Comparison of ENCODE assay signal across 12 cellular contexts in genomic region chr9:129415954-129416651, GRCh38.
A peak's percentile ranks its signal among the peaks of the same experiment; 100 is the strongest.
DNase-seq lines count a peak whose midpoint lies in the region; ATAC-seq and TF ChIP-seq lines count a peak whose summit lies in the region.
"Had no signal": no experiment of that assay in that cellular context is flagged by ENCODE, and none has a peak within 500 bp of the region (broad histone marks: within the 10 kb centered on the region; RNA-seq: fewer than 3 reads in every experiment).

No MANE protein-coding gene starts in this region.

- H3K27me3 ChIP-seq in GM23338 (ENCODE audit: insufficient read depth): peaks cover 13% of the 10 kb centered on the region; the same call in 1 of the 2 replicates
- H3K27me3 ChIP-seq: colonic mucosa, upper lobe of left lung had no signal

- H2AFZ ChIP-seq in GM23338: no peak overlapping the region

- no peaks in the 10 kb centered on the region for H4K20me1 ChIP-seq in GM23338 (replicated peaks; ENCODE audit: insufficient read depth)

- H3K27ac Mint-ChIP-seq in natural killer cell: peak overlapping the region; percentile 51 to 99
- H3K27ac Mint-ChIP-seq in natural killer cell treated with Interleukin-12 subunit alpha and Interleukin-12 subunit beta and Interleukin-15 and Interleukin-18, amount 100 ng/mL, for 72 hours: no peak overlapping the region
- peak overlapping the region; percentile 93 for H3K27ac Mint-ChIP-seq in mesothelial cell of epicardium
- no peak overlapping the region for H3K27ac Mint-ChIP-seq in GM23338

- POLR2A ChIA-PET in RWPE1 (lab: Yijun Ruan, JAX; ENCODE audit: low non-redundant PET): no interaction called here

- no peaks in the 10 kb centered on the region for H3K36me3 ChIP-seq in GM23338 (ENCODE audit: insufficient read depth)
- H3K36me3 ChIP-seq: colonic mucosa, upper lobe of left lung had no signal

- H3K36me3 Mint-ChIP-seq in natural killer cell: no peaks in the 10 kb centered on the region
- H3K36me3 Mint-ChIP-seq in natural killer cell treated with Interleukin-12 subunit alpha and Interleukin-12 subunit beta and Interleukin-15 and Interleukin-18, amount 100 ng/mL, for 72 hours: no peaks in the 10 kb centered on the region
- H3K36me3 Mint-ChIP-seq in mesothelial cell of epicardium: no peaks in the 10 kb centered on the region
- no peaks in the 10 kb centered on the region for H3K36me3 Mint-ChIP-seq in GM23338 (ENCODE audit: low read depth)

- H3K27ac ChIP-seq in RWPE1 (peak overlapping the region; percentile 99), GM23338 (ENCODE audit: low read depth) (no peak overlapping the region)
- H3K27ac ChIP-seq: colonic mucosa had no signal

- H3K4me3 ChIP-seq in GM23338: no peak overlapping the region
- H3K4me3 ChIP-seq: colonic mucosa, upper lobe of left lung had no signal

- H3K4me1 ChIP-seq in GM23338 (ENCODE audit: insufficient read depth): peaks cover 16% of the 10 kb centered on the region

- intact Hi-C loops in natural killer cell (cut with micrococcal nuclease): no loop called here

- H3K79me2 ChIP-seq in GM23338 (replicated peaks; ENCODE audit: insufficient read depth): no peaks in the 10 kb centered on the region

- no peak for ATAC-seq in natural killer cell
- ATAC-seq in natural killer cell treated with Interleukin-12 subunit alpha and Interleukin-12 subunit beta and Interleukin-15 and Interleukin-18, amount 100 ng/mL, for 72 hours: no peak
- ATAC-seq in GM23338: no peak
- no peak for ATAC-seq in HG03571 (IDR thresholded peaks at IDR 0.05; ENCODE audit: unreplicated experiment)
- ATAC-seq in GM18907 (IDR thresholded peaks at IDR 0.05; ENCODE audit: unreplicated experiment): no peak
- ATAC-seq: left colon had no signal

- H3K4me3 Mint-ChIP-seq in natural killer cell (no peak overlapping the region), mesothelial cell of epicardium (peak overlapping the region; percentile 42), GM23338 (no peak overlapping the region)
- no peak overlapping the region for H3K4me3 Mint-ChIP-seq in natural killer cell treated with Interleukin-12 subunit alpha and Interleukin-12 subunit beta and Interleukin-15 and Interleukin-18, amount 100 ng/mL, for 72 hours

- H3K9me2 ChIP-seq in GM23338 (ENCODE audit: insufficient read depth): no peaks in the 10 kb centered on the region

- H3F3A ChIP-seq in GM23338 (replicated peaks; ENCODE audit: low read depth): 0 out of 2 replicates have a peak, but pooled peaks cover 5% of the 10 kb centered on the region

- H3K4me1 Mint-ChIP-seq in natural killer cell (peaks cover 9 to 34% of the 10 kb centered on the region in 2 donors), mesothelial cell of epicardium (peaks cover 30% of the 10 kb centered on the region), GM23338 (peaks cover 19% of the 10 kb centered on the region)
- peaks cover 10 to 19% of the 10 kb centered on the region in 2 donors for H3K4me1 Mint-ChIP-seq in natural killer cell treated with Interleukin-12 subunit alpha and Interleukin-12 subunit beta and Interleukin-15 and Interleukin-18, amount 100 ng/mL, for 72 hours (ENCODE audit: low read depth in 2 of 2)

- CTCF ChIA-PET in RWPE1 (lab: Yijun Ruan, JAX): interaction anchor here (1.0 kb wide), 1 partner anchor 21 kb away, joined by 3 read pairs; no protein-coding TSS in a partner anchor

- no peak for TF ChIP-seq CTCF in natural killer cell (IDR thresholded peaks at IDR 0.05)
- no peak for TF ChIP-seq CTCF in RWPE1 (conservative IDR thresholded peaks at IDR 0.05; ENCODE audit: low read depth)
- no peak for TF ChIP-seq CTCF in mesothelial cell of epicardium (IDR thresholded peaks at IDR 0.05; ENCODE audit: unreplicated experiment)
- TF ChIP-seq CTCF in GM23338 (conservative IDR thresholded peaks at IDR 0.05; ENCODE audit: low read depth in 2 of 2): no peak

- no peak overlapping the region for H3K4me2 ChIP-seq in GM23338

- DNase-seq in natural killer cell: no peak
- no peak for DNase-seq in natural killer cell treated with Interleukin-12 subunit alpha and Interleukin-12 subunit beta and Interleukin-15 and Interleukin-18, amount 100 ng/mL, for 72 hours (ENCODE audit: low spot score)
- DNase-seq in RWPE1 (ENCODE audit: low spot score): no peak
- no peak for DNase-seq in mesothelial cell of epicardium (ENCODE audit: low spot score in 2 of 2, unreplicated experiment in 2 of 2)
- no peak for DNase-seq in activated CD8-positive, alpha-beta memory T cell treated with anti-CD3 and anti-CD28 coated beads for 24 hours
- DNase-seq in GM23338 (ENCODE audit: low spot score): no peak
- DNase-seq: colonic mucosa, NCI-H345, upper lobe of left lung had no signal

- H3K9me3 Mint-ChIP-seq in natural killer cell (no peaks in the 10 kb centered on the region), mesothelial cell of epicardium (no peaks in the 10 kb centered on the region), GM23338 (no peaks in the 10 kb centered on the region; the same call in 1 of the 3 replicates)
- H3K9me3 Mint-ChIP-seq in natural killer cell treated with Interleukin-12 subunit alpha and Interleukin-12 subunit beta and Interleukin-15 and Interleukin-18, amount 100 ng/mL, for 72 hours: no peaks in the 10 kb centered on the region

- H3K27me3 Mint-ChIP-seq in natural killer cell (ENCODE audit: low read depth in 2 of 2) (no peaks in the 10 kb centered on the region), mesothelial cell of epicardium (ENCODE audit: low read depth) (no peaks in the 10 kb centered on the region), GM23338 (ENCODE audit: insufficient read depth, low read depth, poor library complexity) (peaks cover 20% of the 10 kb centered on the region)
- H3K27me3 Mint-ChIP-seq in natural killer cell treated with Interleukin-12 subunit alpha and Interleukin-12 subunit beta and Interleukin-15 and Interleukin-18, amount 100 ng/mL, for 72 hours: no peaks in the 10 kb centered on the region

TF ChIP-seq in GM23338, 12 proteins besides CTCF, POLR2A, EP300 and RAD21:
- TF ChIP-seq JUNB (IDR thresholded peaks at IDR 0.05; ENCODE audit: unreplicated experiment): no peak
- TF ChIP-seq, protein P1, sequence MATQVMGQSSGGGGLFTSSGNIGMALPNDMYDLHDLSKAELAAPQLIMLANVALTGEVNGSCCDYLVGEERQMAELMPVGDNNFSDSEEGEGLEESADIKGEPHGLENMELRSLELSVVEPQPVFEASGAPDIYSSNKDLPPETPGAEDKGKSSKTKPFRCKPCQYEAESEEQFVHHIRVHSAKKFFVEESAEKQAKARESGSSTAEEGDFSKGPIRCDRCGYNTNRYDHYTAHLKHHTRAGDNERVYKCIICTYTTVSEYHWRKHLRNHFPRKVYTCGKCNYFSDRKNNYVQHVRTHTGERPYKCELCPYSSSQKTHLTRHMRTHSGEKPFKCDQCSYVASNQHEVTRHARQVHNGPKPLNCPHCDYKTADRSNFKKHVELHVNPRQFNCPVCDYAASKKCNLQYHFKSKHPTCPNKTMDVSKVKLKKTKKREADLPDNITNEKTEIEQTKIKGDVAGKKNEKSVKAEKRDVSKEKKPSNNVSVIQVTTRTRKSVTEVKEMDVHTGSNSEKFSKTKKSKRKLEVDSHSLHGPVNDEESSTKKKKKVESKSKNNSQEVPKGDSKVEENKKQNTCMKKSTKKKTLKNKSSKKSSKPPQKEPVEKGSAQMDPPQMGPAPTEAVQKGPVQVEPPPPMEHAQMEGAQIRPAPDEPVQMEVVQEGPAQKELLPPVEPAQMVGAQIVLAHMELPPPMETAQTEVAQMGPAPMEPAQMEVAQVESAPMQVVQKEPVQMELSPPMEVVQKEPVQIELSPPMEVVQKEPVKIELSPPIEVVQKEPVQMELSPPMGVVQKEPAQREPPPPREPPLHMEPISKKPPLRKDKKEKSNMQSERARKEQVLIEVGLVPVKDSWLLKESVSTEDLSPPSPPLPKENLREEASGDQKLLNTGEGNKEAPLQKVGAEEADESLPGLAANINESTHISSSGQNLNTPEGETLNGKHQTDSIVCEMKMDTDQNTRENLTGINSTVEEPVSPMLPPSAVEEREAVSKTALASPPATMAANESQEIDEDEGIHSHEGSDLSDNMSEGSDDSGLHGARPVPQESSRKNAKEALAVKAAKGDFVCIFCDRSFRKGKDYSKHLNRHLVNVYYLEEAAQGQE (IDR thresholded peaks at IDR 0.05; ENCODE audit: unreplicated experiment): no peak
- TF ChIP-seq ZNF114 (CRISPR knock-in tag; IDR thresholded peaks at IDR 0.05): no peak
- no peak for TF ChIP-seq EZH2 (IDR thresholded peaks at IDR 0.05; ENCODE audit: low read depth, unreplicated experiment)
- TF ChIP-seq EZH2phosphoT487 (IDR thresholded peaks at IDR 0.05; ENCODE audit: unreplicated experiment): no peak
- no peak for TF ChIP-seq STAT1 (IDR thresholded peaks at IDR 0.05; ENCODE audit: unreplicated experiment)
- TF ChIP-seq NANOG (IDR thresholded peaks at IDR 0.05; ENCODE audit: borderline replicate concordance): no peak
- no peak for TF ChIP-seq POLR2AphosphoS5 (IDR thresholded peaks at IDR 0.05; ENCODE audit: low read depth)
- TF ChIP-seq CREB1 (CRISPR knock-in tag; IDR thresholded peaks at IDR 0.05; ENCODE audit: low read depth): no peak
- no peak for TF ChIP-seq ETS1 (IDR thresholded peaks at IDR 0.05)
TF ChIP-seq in GM23338: peak in this region for 0.

Comparison
In these comparisons a context has a peak if more than half of its experiments do, and no peak if none do; other contexts are left out.
1. H3K27ac Mint-ChIP-seq: peak in natural killer cell (2 of 2) and mesothelial cell of epicardium (single experiment); none in natural killer cell treated with Interleukin-12 subunit alpha and Interleukin-12 subunit beta and Interleukin-15 and Interleukin-18, amount 100 ng/mL, for 72 hours (0 of 2) and GM23338 (single experiment).